8 cellular contexts compared by ENCODE assay signal in genomic region chr16:22190169-22191088, GRCh38. TPM values are rescaled to one million over a fixed set of nuclear protein-coding genes. Genes with fewer than 3 reads are reported as not detected.
DNase-seq lines count a peak whose midpoint lies in the region; ATAC-seq and TF ChIP-seq lines count a peak whose summit lies in the region.

No MANE protein-coding gene starts in this region.

- no peaks in the 10 kb centered on the region for H3K27me3 ChIP-seq in heart right ventricle

- peaks cover 8 to 47% (median 36%) of the 10 kb centered on the region in 9 donors for H3K4me1 ChIP-seq in heart right ventricle

- H3K27ac Mint-ChIP-seq in T-cell (peak overlapping the region; percentile 99 to 100), progenitor cell of endocrine pancreas (peak overlapping the region; percentile 99)

- in situ Hi-C loops in GM13977 (cut with MboI; ENCODE audit: low pct_unique_long_range_greater_than_20kb, low sequenced_read_pairs, unreplicated experiment), result no loop called here

- POLR2A ChIA-PET in T-cell (lab: Charles Lee), result interaction anchor here in 1 of 2 donors (1.0 to 2.1 kb wide), 5 partner anchors 16 to 239 kb away, joined by 3 to 27 read pairs (median 7); partner anchors contain the start of genes EEF2K and POLR3E

- H3K9me3 Mint-ChIP-seq in T-cell (peaks cover 0 to 13% (median 6%) of the 10 kb centered on the region in 3 donors), progenitor cell of endocrine pancreas (ENCODE audit: low read depth) (no peaks in the 10 kb centered on the region)

- ATAC-seq in HG02870 (IDR thresholded peaks at IDR 0.05; ENCODE audit: unreplicated experiment) (peak; percentile 55), T-cell (replicated peaks in 1 of 4) (peak; percentile 59 to 67 (median 66)), heart right ventricle (peak; percentile 76 to 90 (median 86))

- peak; percentile 94 for DNase-seq in GM13977 (ENCODE audit: low spot score)
- peak; percentile 100 for DNase-seq in NCI-H146 (lab: John Stamatoyannopoulos, UW)
- DNase-seq in T-cell, result peak; percentile 94 to 100 (median 99)
- DNase-seq in amniotic epithelial cell (ENCODE audit: low read depth), result peak; percentile 99
- DNase-seq in heart right ventricle, result peak; percentile 100
- DNase-seq in progenitor cell of endocrine pancreas (ENCODE audit: low spot score, unreplicated experiment), result peak; percentile 99
- DNase-seq in ureter (ENCODE audit: low spot score), result peak; percentile 100

- H3K4me1 Mint-ChIP-seq in T-cell (peaks cover 55 to 64% (median 58%) of the 10 kb centered on the region in 3 donors), progenitor cell of endocrine pancreas (ENCODE audit: low read depth) (peaks cover 11% of the 10 kb centered on the region)

- CTCF ChIA-PET in T-cell (lab: Charles Lee), result interaction anchor here in 1 of 2 donors (0.8 to 3.1 kb wide), 5 partner anchors 91 to 239 kb away, joined by 3 to 28 read pairs (median 4); partner anchors contain the start of gene POLR3E

- no peaks in the 10 kb centered on the region for H3K36me3 ChIP-seq in heart right ventricle

- H3K36me3 Mint-ChIP-seq in T-cell (no peaks in the 10 kb centered on the region), progenitor cell of endocrine pancreas (ENCODE audit: insufficient read depth) (no peaks in the 10 kb centered on the region)

- WGBS in heart right ventricle, 2 donors, result 0 to 1% methylated on average over 78 to 79 of the region's 79 CpGs

- peaks cover 0 to 2% of the 10 kb centered on the region in 2 donors for H3K27me3 Mint-ChIP-seq in T-cell
- peaks cover 15% of the 10 kb centered on the region for H3K27me3 Mint-ChIP-seq in progenitor cell of endocrine pancreas

- H3K27ac ChIP-seq in heart right ventricle, result peak overlapping the region; percentile 91 to 98 (median 96)

- TF ChIP-seq CTCF in GM13977 (IDR thresholded peaks at IDR 0.05; ENCODE audit: extremely low read depth, insufficient read depth, missing control alignments) (no peak), heart right ventricle (IDR thresholded peaks at IDR 0.05) (peak in 1 of 9 donors; percentile 8), progenitor cell of endocrine pancreas (IDR thresholded peaks at IDR 0.05; ENCODE audit: unreplicated experiment) (no peak)

- H3K4me3 Mint-ChIP-seq in T-cell (peak overlapping the region; percentile 83 to 91 (median 84)), progenitor cell of endocrine pancreas (ENCODE audit: low read depth) (peak overlapping the region; percentile 92)

- H3K9me3 ChIP-seq in heart right ventricle, result no peaks in the 10 kb centered on the region

- peak overlapping the region; percentile 16 to 86 (median 74) for H3K4me3 ChIP-seq in heart right ventricle

- intact Hi-C loops in heart right ventricle (cut with DNase I), result loop anchor here in 3 of 10 donors (1.0 to 10.0 kb wide), 4 partner anchors 16 to 238 kb away; partner anchors contain the start of genes UQCRC2 (in 2 of the 3), CDR2 (in 1 of the 3) and EEF2K (in 1 of the 3)

RNA-seq across cellular contexts. Expression of gene EEF2K, which starts 15.6 kb away (rescaled TPM):
- 10 to 100 TPM; 15.5 to 21.5 (median 21.0) TPM for total RNA-seq in T-cell
- total RNA-seq in heart right ventricle, result 10 to 100 TPM; 17.2 to 38.9 (median 23.2) TPM
- 10 to 100 TPM in 1 of 2 donors, 1 to 10 TPM in 1; 5.1 to 10.3 TPM for polyA plus RNA-seq in heart right ventricle
- total RNA-seq in progenitor cell of endocrine pancreas, result 15.4 TPM in 2 replicates
- 52.7 TPM for total RNA-seq in ureter

RNA-seq across cellular contexts. Expression of gene SDR42E2, which starts 28.1 kb away (rescaled TPM):
- total RNA-seq in T-cell (1 to 10 TPM in 2 of 5 donors, under 1 TPM in 3; 0.28 to 2.9 (median 0.39) TPM), heart right ventricle (under 1 TPM in 1 of 10 donors, not detected in 9; 0.09 TPM), progenitor cell of endocrine pancreas (not detected in 2 replicates), ureter (0.18 TPM)
- under 1 TPM in 1 of 2 donors, not detected in 1; 0.15 TPM for polyA plus RNA-seq in heart right ventricle

Comparison
In these comparisons a context has a peak if more than half of its experiments do, and no peak if none do; other contexts are left out.
1. Peak in every context shown above with its lines: DNase-seq, ATAC-seq, H3K4me3 ChIP-seq and H3K27ac ChIP-seq.